Comparison of ENCODE assay signal across 31 cellular contexts in genomic region chr19:31897292-31897691, GRCh38.
A peak's percentile ranks its signal among the peaks of the same experiment; 100 is the strongest.
DNase-seq lines count a peak whose midpoint lies in the region; TF ChIP-seq lines count a peak whose summit lies in the region.
"Had no signal": no experiment of that assay in that cellular context is flagged by ENCODE, and none has a peak within 500 bp of the region (broad histone marks: within the 10 kb centered on the region; RNA-seq: fewer than 3 reads in every experiment).

No MANE protein-coding gene starts in this region.

- DNase-seq in LNCaP clone FGC (ENCODE audit: low read depth) (peak; percentile 31), esophagus muscularis mucosa (ENCODE audit: extremely low spot score) (peak; percentile 70), prostate gland (ENCODE audit: low spot score) (peak; percentile 82), RWPE1 (ENCODE audit: low spot score) (no peak), NCI-H446 (lab: John Stamatoyannopoulos, UW) (no peak)
- no peak for DNase-seq in stimulated activated CD4-positive, alpha-beta T cell treated with anti-CD3 and anti-CD28 coated beads, Interleukin-15, amount 100 ng/mL, for 24 hours
- DNase-seq: 8988T; ACHN; AML-193; BE2C; C1 segment of cervical spinal cord; Caco-2; Calu3; CD4-positive, alpha-beta memory T cell; CD4-positive, alpha-beta T cell; CD4-positive, CD25-positive, alpha-beta regulatory T cell; CD8-positive, alpha-beta memory T cell; CD8-positive, alpha-beta T cell; COR-L47; DMS 273 treated with DMSO at 0.1 percent for 48 hours; DMS153; DMS53; DMS79; DMS79 treated with DMSO at 0.1 percent for 48 hours; DND-41; EL had no signal

- TF ChIP-seq CTCF in LNCaP clone FGC (IDR thresholded peaks at IDR 0.05; ENCODE audit: control insufficient read depth, extremely low read depth, insufficient read depth) (no peak), esophagus muscularis mucosa (IDR thresholded peaks at IDR 0.05) (no peak), prostate gland (IDR thresholded peaks at IDR 0.05) (no peak), RWPE1 (conservative IDR thresholded peaks at IDR 0.05; ENCODE audit: low read depth) (no peak)

- 100% methylated on average over 2 of the region's 3 CpGs for WGBS in esophagus muscularis mucosa
- 52% methylated on average over 3 of the region's 3 CpGs for WGBS in prostate gland

- POLR2A ChIA-PET in RWPE1 (lab: Yijun Ruan, JAX; ENCODE audit: low non-redundant PET): no interaction called here

- H3K27me3 ChIP-seq in esophagus muscularis mucosa (no peaks in the 10 kb centered on the region), prostate gland (replicated peaks; ENCODE audit: insufficient read depth) (no peaks in the 10 kb centered on the region)
- H3K27me3 ChIP-seq: BE2C; BLaER1; BLaER1 treated with 17β-estradiol and CSF1 and Interleukin-3, amounts not matched to agents 10 nM and 100 nM had no signal

- TF ChIP-seq POLR2A in esophagus muscularis mucosa (IDR thresholded peaks at IDR 0.05; ENCODE audit: low read depth): no peak
- TF ChIP-seq POLR2A in prostate gland (IDR thresholded peaks at IDR 0.05): no peak

- H3K9me3 ChIP-seq in esophagus muscularis mucosa (peaks cover 0 to 8% (median 4%) of the 10 kb centered on the region in 4 donors), prostate gland (no peaks in the 10 kb centered on the region)
- H3K9me3 ChIP-seq: Caco-2 had no signal

- CTCF ChIA-PET in RWPE1 (lab: Yijun Ruan, JAX): no interaction called here

- H3K27ac ChIP-seq in esophagus muscularis mucosa (replicated peaks in 1 of 4) (no peak overlapping the region), prostate gland (no peak overlapping the region), RWPE1 (no peak overlapping the region)
- H3K27ac ChIP-seq: 22Rv1; A549; BLaER1; BLaER1 treated with 17β-estradiol and CSF1 and Interleukin-3, amounts not matched to agents 10 nM and 100 nM; C4-2B had no signal

- H3K4me3 ChIP-seq in LNCaP clone FGC (ENCODE audit: low read depth, low read length): no peak overlapping the region
- H3K4me3 ChIP-seq in esophagus muscularis mucosa: no peak overlapping the region
- no peak overlapping the region for H3K4me3 ChIP-seq in prostate gland
- H3K4me3 ChIP-seq: A549; BLaER1; BLaER1 treated with 17β-estradiol and CSF1 and Interleukin-3, amounts not matched to agents 10 nM and 100 nM had no signal

- intact Hi-C loops in esophagus muscularis mucosa (cut with DNase I): no loop called here
- intact Hi-C loops in prostate gland (cut with DNase I): no loop called here

- no peaks in the 10 kb centered on the region for H3K36me3 ChIP-seq in esophagus muscularis mucosa
- no peaks in the 10 kb centered on the region for H3K36me3 ChIP-seq in prostate gland
- H3K36me3 ChIP-seq: BE2C; BLaER1; BLaER1 treated with 17β-estradiol and CSF1 and Interleukin-3, amounts not matched to agents 10 nM and 100 nM had no signal

- no peaks in the 10 kb centered on the region for H3K4me1 ChIP-seq in esophagus muscularis mucosa
- no peaks in the 10 kb centered on the region for H3K4me1 ChIP-seq in prostate gland (replicated peaks)
- H3K4me1 ChIP-seq: A549, BE2C, Caco-2 had no signal

- TF ChIP-seq EP300 in esophagus muscularis mucosa (IDR thresholded peaks at IDR 0.05): no peak

Comparison
In these comparisons a context has a peak if more than half of its experiments do, and no peak if none do; other contexts are left out.
1. DNase-seq: peak in LNCaP clone FGC (single experiment), esophagus muscularis mucosa (single experiment) and prostate gland (single experiment); none in RWPE1 (single experiment), stimulated activated CD4-positive, alpha-beta T cell treated with anti-CD3 and anti-CD28 coated beads, Interleukin-15, amount 100 ng/mL, for 24 hours (single experiment) and NCI-H446 (0 of 2).